10 cellular contexts compared by ENCODE assay signal in genomic region chr9:104173020-104173419, GRCh38.
"Had no signal": no experiment of that assay in that cellular context is flagged by ENCODE, and none has a peak within 500 bp of the region (broad histone marks: within the 10 kb centered on the region; RNA-seq: fewer than 3 reads in every experiment).

No MANE protein-coding gene starts in this region.

- DNase-seq: GM23248, GOT3, H7, H9, HCEC 1CT, HFFc6 had no signal

- H3K9me3 ChIP-seq: HAP-1 had no signal

- H3K9ac ChIP-seq: GM23248 had no signal

- H3K4me3 ChIP-seq: GM23248, GM23338, HAP-1 had no signal

- ATAC-seq: GM23338, HCT116 had no signal

- H3K27ac ChIP-seq: GM23248 had no signal

- H3K4me2 ChIP-seq: GM23338 had no signal

- H3K36me3 ChIP-seq: HAP-1 had no signal

- FAIRE-seq: H1 had no signal

- H2AFZ ChIP-seq: GM23248, GM23338 had no signal
